Comparison of ENCODE assay signal across 1 cellular context in genomic region chr19:35716985-35717664, GRCh38.
A peak's percentile ranks its signal among the peaks of the same experiment; 100 is the strongest.
TF ChIP-seq lines count a peak whose summit lies in the region.

No MANE protein-coding gene starts in this region.

TF ChIP-seq in A549, 52 proteins besides CTCF, POLR2A, EP300 and RAD21 (continued from another document):
- TF ChIP-seq CBX2 (IDR thresholded peaks at IDR 0.05; ENCODE audit: borderline replicate concordance, low read depth): no peak
- no peak for TF ChIP-seq EHMT2 (IDR thresholded peaks at IDR 0.05; ENCODE audit: low read depth)
- 0 out of 2 replicates have a peak, but pooled peaks have one; percentile 54 for TF ChIP-seq PBX3 (IDR thresholded peaks at IDR 0.05)
- no peak for TF ChIP-seq CBX8 (IDR thresholded peaks at IDR 0.05)
- peak; percentile 87 for TF ChIP-seq MAZ (IDR thresholded peaks at IDR 0.05; ENCODE audit: borderline replicate concordance, low read depth, low read length)
- no peak; the same call in 1 of the 2 replicates for TF ChIP-seq GATA3 (IDR thresholded peaks at IDR 0.05; ENCODE audit: borderline replicate concordance)
- no peak for TF ChIP-seq CHD2 (IDR thresholded peaks at IDR 0.05; ENCODE audit: low read length, partially characterized antibody)
- no peak for TF ChIP-seq HDAC2 (IDR thresholded peaks at IDR 0.05)
- TF ChIP-seq FOSB (CRISPR knock-in tag; IDR thresholded peaks at IDR 0.05): no peak
- no peak for TF ChIP-seq POLR2AphosphoS2 (conservative IDR thresholded peaks at IDR 0.05; ENCODE audit: low read length)
- no peak; the same call in 1 of the 2 replicates for TF ChIP-seq PHF8 (IDR thresholded peaks at IDR 0.05; ENCODE audit: borderline replicate concordance, low read depth)
- TF ChIP-seq HES2 (IDR thresholded peaks at IDR 0.05): no peak
- no peak for TF ChIP-seq ATOH8 (CRISPR knock-in tag; IDR thresholded peaks at IDR 0.05; ENCODE audit: low read depth)
- TF ChIP-seq ZSCAN20 (CRISPR knock-in tag; IDR thresholded peaks at IDR 0.05): no peak
- TF ChIP-seq KDM5A (IDR thresholded peaks at IDR 0.05): peak; percentile 94
- no peak for TF ChIP-seq EHF (CRISPR knock-in tag; IDR thresholded peaks at IDR 0.05)
- TF ChIP-seq ELK1 (IDR thresholded peaks at IDR 0.05; ENCODE audit: low read depth, low read length): no peak
- peak; percentile 87 for TF ChIP-seq MYC (IDR thresholded peaks at IDR 0.05; ENCODE audit: borderline replicate concordance, low read length)
- no peak for TF ChIP-seq ZC3H11A (IDR thresholded peaks at IDR 0.05)
- TF ChIP-seq RCOR1 (IDR thresholded peaks at IDR 0.05; ENCODE audit: low read depth, low read length): no peak
- peak; percentile 62; the same call in 1 of the 2 replicates for TF ChIP-seq HMGXB4 (CRISPR knock-in tag; IDR thresholded peaks at IDR 0.05; ENCODE audit: borderline replicate concordance)
- TF ChIP-seq MAFK (IDR thresholded peaks at IDR 0.05; ENCODE audit: partially characterized antibody): no peak
- 0 out of 2 replicates have a peak, but pooled peaks have one; percentile 70 for TF ChIP-seq TFCP2L1 (CRISPR knock-in tag; IDR thresholded peaks at IDR 0.05)
- TF ChIP-seq KDM1A (IDR thresholded peaks at IDR 0.05; ENCODE audit: low read depth): no peak
- no peak for TF ChIP-seq CHD4 (IDR thresholded peaks at IDR 0.05; ENCODE audit: borderline replicate concordance)
- TF ChIP-seq NPAS2 (CRISPR knock-in tag; IDR thresholded peaks at IDR 0.05; ENCODE audit: borderline replicate concordance): no peak
- TF ChIP-seq CEBPB (IDR thresholded peaks at IDR 0.05): no peak
- no peak; the same call in 1 of the 2 replicates for TF ChIP-seq RFX5 (IDR thresholded peaks at IDR 0.05)
- peak; percentile 47 for TF ChIP-seq TP53 (CRISPR knock-in tag; IDR thresholded peaks at IDR 0.05)
- TF ChIP-seq MAX (IDR thresholded peaks at IDR 0.05): peak; percentile 92
- no peak for TF ChIP-seq E2F6 (IDR thresholded peaks at IDR 0.05; ENCODE audit: borderline replicate concordance, low read depth)
- TF ChIP-seq HOXB5 (CRISPR knock-in tag; IDR thresholded peaks at IDR 0.05): no peak
- no peak for TF ChIP-seq ESRRA (IDR thresholded peaks at IDR 0.05; ENCODE audit: borderline replicate concordance, low read length)
- TF ChIP-seq BCL3 (IDR thresholded peaks at IDR 0.05): no peak; the same call in 2 of the 3 replicates
- TF ChIP-seq NFE2L2 (conservative IDR thresholded peaks at IDR 0.05; ENCODE audit: low read length): no peak
- no peak for TF ChIP-seq RARB (CRISPR knock-in tag; IDR thresholded peaks at IDR 0.05)
- no peak for TF ChIP-seq FOSL2 (IDR thresholded peaks at IDR 0.05)
- TF ChIP-seq FOSL2 (CRISPR knock-in tag; IDR thresholded peaks at IDR 0.05): no peak
- no peak for TF ChIP-seq REST (IDR thresholded peaks at IDR 0.05)
- no peak for TF ChIP-seq NR3C1 (IDR thresholded peaks at IDR 0.05)
- TF ChIP-seq HOXA7 (CRISPR knock-in tag; IDR thresholded peaks at IDR 0.05): no peak
- TF ChIP-seq FOXS1 (CRISPR knock-in tag; IDR thresholded peaks at IDR 0.05): no peak
- no peak for TF ChIP-seq RNF2 (IDR thresholded peaks at IDR 0.05; ENCODE audit: borderline replicate concordance, low read depth)
- no peak; a peak in 3 of 5 replicates for TF ChIP-seq JUN (IDR thresholded peaks at IDR 0.05)
- no peak for TF ChIP-seq ZFP36 (IDR thresholded peaks at IDR 0.05; ENCODE audit: borderline replicate concordance, partially characterized antibody)
- TF ChIP-seq USF2 (IDR thresholded peaks at IDR 0.05): no peak
- TF ChIP-seq JUNB (IDR thresholded peaks at IDR 0.05): no peak
- no peak for TF ChIP-seq ZNF302 (CRISPR knock-in tag; IDR thresholded peaks at IDR 0.05)
- TF ChIP-seq SMC3 (IDR thresholded peaks at IDR 0.05): peak; percentile 98
- TF ChIP-seq BHLHE40 (IDR thresholded peaks at IDR 0.05; ENCODE audit: low read depth, low read length): 0 out of 2 replicates have a peak, but pooled peaks have one; percentile 11
- no peak for TF ChIP-seq SREBF2 (IDR thresholded peaks at IDR 0.05)
- TF ChIP-seq HEYL (CRISPR knock-in tag; IDR thresholded peaks at IDR 0.05): no peak
